ENCODE assay signal across 25 cellular contexts in genomic region chr15:28952666-28953491, GRCh38.
DNase-seq lines count a peak whose midpoint lies in the region; ATAC-seq and TF ChIP-seq lines count a peak whose summit lies in the region.
"Had no signal": no experiment of that assay in that cellular context is flagged by ENCODE, and none has a peak within 500 bp of the region (broad histone marks: within the 10 kb centered on the region; RNA-seq: fewer than 3 reads in every experiment).

No MANE protein-coding gene starts in this region.

- H3K4ac ChIP-seq in H9 (ENCODE audit: low read depth, low read length), result no peak overlapping the region

- H2AFZ ChIP-seq in H9 (ENCODE audit: low read length) (no peak overlapping the region), neural progenitor cell (replicated peaks) (no peak overlapping the region)

- H3K4me3 Mint-ChIP-seq in H9 (no peak overlapping the region), neural progenitor cell (no peak overlapping the region)
- no peak overlapping the region for H3K4me3 Mint-ChIP-seq in activated naive CD4-positive, alpha-beta T cell treated with anti-CD3 and anti-CD28 coated beads for 36 hours
- H3K4me3 Mint-ChIP-seq: activated B cell treated with CpG ODN at 0.5 μM for 24 hours; activated CD4-positive, alpha-beta memory T cell treated with anti-CD3 and anti-CD28 coated beads for 36 hours; activated T-cell treated with anti-CD3 and anti-CD28 coated beads, Interleukin-2, amount 50 U/mL, for 4 hours had no signal

- H3K4me1 Mint-ChIP-seq in H9 (peaks cover 29 to 33% of the 10 kb centered on the region in 2 experiments), neural progenitor cell (peaks cover 39% of the 10 kb centered on the region)
- peaks cover 63% of the 10 kb centered on the region for H3K4me1 Mint-ChIP-seq in activated naive CD4-positive, alpha-beta T cell treated with anti-CD3 and anti-CD28 coated beads for 36 hours (ENCODE audit: low read depth)
- H3K4me1 Mint-ChIP-seq: activated B cell treated with CpG ODN at 0.5 μM for 24 hours had no signal

- H3K27ac ChIP-seq in H9 (ENCODE audit: insufficient read length, low read depth, low read length), result no peak overlapping the region
- H3K27ac ChIP-seq in coronary artery, result no peak overlapping the region
- H3K27ac ChIP-seq in neural progenitor cell, result no peak overlapping the region
- H3K27ac ChIP-seq: epithelial cell of prostate, tibial artery had no signal

- H3K79me2 ChIP-seq in H9 (ENCODE audit: insufficient read depth, low read length) (no peaks in the 10 kb centered on the region), neural progenitor cell (ENCODE audit: low read depth) (peaks cover 11% of the 10 kb centered on the region)

- no peak overlapping the region for H2BK120ac ChIP-seq in H9 (ENCODE audit: low read depth, low read length, poor library complexity, severe bottlenecking)

- H2BK5ac ChIP-seq in H9 (ENCODE audit: insufficient read length, low read length), result no peak overlapping the region

- no peak overlapping the region for H2BK20ac ChIP-seq in H9 (ENCODE audit: low read depth, low read length, poor library complexity, severe bottlenecking)

- H3K27me3 ChIP-seq in H9 (ENCODE audit: insufficient read depth, low read length), result no peaks in the 10 kb centered on the region
- H3K27me3 ChIP-seq in neural progenitor cell, result no peaks in the 10 kb centered on the region

- no peak overlapping the region for H4K91ac ChIP-seq in H9 (ENCODE audit: insufficient read length, low read depth, low read length)

- intact Hi-C loops in activated naive CD4-positive, alpha-beta T cell treated with anti-CD3 and anti-CD28 coated beads for 36 hours (cut with micrococcal nuclease), result no loop called here

- H3K18ac ChIP-seq in H9 (ENCODE audit: insufficient read length, low read depth, low read length), result no peak overlapping the region

- H3K23ac ChIP-seq in H9 (ENCODE audit: insufficient read length, low read depth, low read length), result no peak overlapping the region

- H3K27ac Mint-ChIP-seq in H9 (no peak overlapping the region), neural progenitor cell (peak overlapping the region; percentile 75)
- H3K27ac Mint-ChIP-seq in activated naive CD4-positive, alpha-beta T cell treated with anti-CD3 and anti-CD28 coated beads for 36 hours, result no peak overlapping the region
- H3K27ac Mint-ChIP-seq: activated B cell treated with CpG ODN at 0.5 μM for 24 hours; activated CD4-positive, alpha-beta memory T cell treated with anti-CD3 and anti-CD28 coated beads for 36 hours had no signal

- no peaks in the 10 kb centered on the region for H3K23me2 ChIP-seq in H9 (ENCODE audit: insufficient read length, low read depth, low read length, poor library complexity, severe bottlenecking)

- H3K9me3 ChIP-seq in H9 (ENCODE audit: control insufficient read depth, low read depth, low read length) (no peaks in the 10 kb centered on the region), neural progenitor cell (ENCODE audit: low read depth) (no peaks in the 10 kb centered on the region)
- H3K9me3 ChIP-seq: tibial artery had no signal

- H3K56ac ChIP-seq in H9 (ENCODE audit: insufficient read length, low read depth, low read length), result no peak overlapping the region

- H3K4me3 ChIP-seq in coronary artery (no peak overlapping the region), neural progenitor cell (no peak overlapping the region)
- H3K4me3 ChIP-seq: tibial artery had no signal

- DNase-seq in H9 (peak; percentile 18), NCI-H2171 (lab: John Stamatoyannopoulos, UW) (peak; percentile 61), coronary artery (ENCODE audit: low spot score) (peak; percentile 29), neural progenitor cell (ENCODE audit: low spot score) (no peak), NCI-H345 treated with DMSO at 0.1 percent for 48 hours (lab: John Stamatoyannopoulos, UW; ENCODE audit: unreplicated experiment) (no peak)
- no peak for DNase-seq in activated naive CD4-positive, alpha-beta T cell treated with anti-CD3 and anti-CD28 coated beads for 36 hours
- DNase-seq: activated B cell treated with CpG ODN at 0.5 μM for 24 hours; activated CD4-positive, alpha-beta memory T cell treated with anti-CD3 and anti-CD28 coated beads for 36 hours; activated naive CD4-positive, alpha-beta T cell; activated T-cell treated with anti-CD3 and anti-CD28 coated beads, Interleukin-2, amount 50 U/mL, for 4 hours; caudate nucleus; CD4-positive, alpha-beta memory T cell; DMS53; GDM1; NCI-H1417; NK-92 treated with Interleukin-12 subunit alpha and Interleukin-12 subunit beta, amount 100 ng/mL, for 24 hours; nucleus accumbens; stimulated activated CD4-positive, alpha-beta T cell treated with anti-CD3 and anti-CD28 coated beads, Interleukin-4, amount 100 ng/mL, for 24 hours; stimulated activated naive CD8-positive, alpha-beta T cell treated with anti-CD3 and anti-CD28 coated beads, Interleukin-15, Interleukin-2, amounts not matched to agents 100 U/mL and 50 U/mL, for 24 hours; T1000; tibial artery had no signal

- no peak overlapping the region for H3K14ac ChIP-seq in H9 (ENCODE audit: insufficient read depth, low read length)

- no peak overlapping the region for H2BK15ac ChIP-seq in H9 (ENCODE audit: low read depth, low read length)

- no peak overlapping the region for H2BK12ac ChIP-seq in H9 (ENCODE audit: insufficient read length, low read depth, low read length)

- H3K27me3 Mint-ChIP-seq in H9 (ENCODE audit: low read depth) (peaks cover 2% of the 10 kb centered on the region; the same call in 1 of the 2 replicates), neural progenitor cell (ENCODE audit: insufficient read depth, low read depth) (peaks cover 2% of the 10 kb centered on the region)
- no peaks in the 10 kb centered on the region for H3K27me3 Mint-ChIP-seq in activated naive CD4-positive, alpha-beta T cell treated with anti-CD3 and anti-CD28 coated beads for 36 hours (ENCODE audit: low read depth)
- H3K27me3 Mint-ChIP-seq: activated CD4-positive, alpha-beta memory T cell treated with anti-CD3 and anti-CD28 coated beads for 36 hours; CD4-positive, alpha-beta memory T cell had no signal

- TF ChIP-seq CTCF in H9 (conservative IDR thresholded peaks at IDR 0.05) (no peak), coronary artery (IDR thresholded peaks at IDR 0.05) (no peak), neural progenitor cell (IDR thresholded peaks at IDR 0.05) (no peak)

- no peak for ATAC-seq in HG02973 (IDR thresholded peaks at IDR 0.05; ENCODE audit: unreplicated experiment)
- ATAC-seq: activated T-cell treated with anti-CD3 and anti-CD28 coated beads, Interleukin-2, amount 50 U/mL, for 4 hours; HepG2; Panc1; stimulated activated naive CD8-positive, alpha-beta T cell treated with anti-CD3 and anti-CD28 coated beads, Interleukin-15, Interleukin-2, amounts not matched to agents 100 U/mL and 50 U/mL, for 24 hours had no signal

- H4K20me1 ChIP-seq in H9 (ENCODE audit: control insufficient read depth, insufficient read depth, insufficient read length) (no peaks in the 10 kb centered on the region), neural progenitor cell (ENCODE audit: low read depth) (peaks cover 9% of the 10 kb centered on the region)

- H2AK5ac ChIP-seq in H9 (ENCODE audit: insufficient read length, low read length), result no peak overlapping the region

- H3K36me3 ChIP-seq in neural progenitor cell, result no peaks in the 10 kb centered on the region
- H3K36me3 ChIP-seq: tibial artery had no signal

- H3K4me2 ChIP-seq in H9 (ENCODE audit: insufficient read depth, insufficient read length, low read length) (no peak overlapping the region), neural progenitor cell (no peak overlapping the region)

- H3K9me3 Mint-ChIP-seq in H9 (no peaks in the 10 kb centered on the region), neural progenitor cell (peaks cover 4% of the 10 kb centered on the region)
- H3K9me3 Mint-ChIP-seq in activated naive CD4-positive, alpha-beta T cell treated with anti-CD3 and anti-CD28 coated beads for 36 hours, result no peaks in the 10 kb centered on the region
- H3K9me3 Mint-ChIP-seq: activated B cell treated with CpG ODN at 0.5 μM for 24 hours; activated CD4-positive, alpha-beta memory T cell treated with anti-CD3 and anti-CD28 coated beads for 36 hours; activated T-cell treated with anti-CD3 and anti-CD28 coated beads, Interleukin-2, amount 50 U/mL, for 4 hours had no signal

- H3K4me1 ChIP-seq in H9 (ENCODE audit: insufficient read depth, low read length), result peaks cover 7% of the 10 kb centered on the region; the same call in 1 of the 2 replicates
- peaks cover 19% of the 10 kb centered on the region for H3K4me1 ChIP-seq in neural progenitor cell
- H3K4me1 ChIP-seq: tibial artery had no signal

- H4K8ac ChIP-seq in H9 (replicated peaks; ENCODE audit: insufficient read length, low read depth, low read length), result no peak overlapping the region

- CTCF ChIA-PET in activated naive CD4-positive, alpha-beta T cell treated with anti-CD3 and anti-CD28 coated beads for 36 hours (lab: Charles Lee), result interaction anchor here (0.7 to 1.8 kb wide), 2 partner anchors 12 to 18 kb away, joined by 3 to 4 read pairs; no protein-coding TSS in a partner anchor

- no peaks in the 10 kb centered on the region; a peak in 1 of 7 replicates for H3K36me3 Mint-ChIP-seq in H9 (ENCODE audit: insufficient read depth in 1 of 3, low read depth in 3 of 3)
- peaks cover 22% of the 10 kb centered on the region for H3K36me3 Mint-ChIP-seq in neural progenitor cell
- H3K36me3 Mint-ChIP-seq in activated naive CD4-positive, alpha-beta T cell treated with anti-CD3 and anti-CD28 coated beads for 36 hours (ENCODE audit: low read depth), result peaks cover 1% of the 10 kb centered on the region
- H3K36me3 Mint-ChIP-seq: activated CD4-positive, alpha-beta memory T cell treated with anti-CD3 and anti-CD28 coated beads for 36 hours; CD4-positive, alpha-beta memory T cell had no signal

- no CpG with 5 or more reads among the region's 7 CpGs for WGBS in H9 (ENCODE audit: extremely low coverage, insufficient read length, low lambda C conversion rate)

- no peak overlapping the region for H3T11ph ChIP-seq in H9 (ENCODE audit: low read length)

- H3K9ac ChIP-seq in H9 (ENCODE audit: extremely low read depth, insufficient read length, low read length), result no peak overlapping the region
- no peak overlapping the region for H3K9ac ChIP-seq in neural progenitor cell

- no peaks in the 10 kb centered on the region for H3K79me1 ChIP-seq in H9 (ENCODE audit: insufficient read depth, low read depth, low read length, poor library complexity, severe bottlenecking)

- H4K5ac ChIP-seq in H9 (ENCODE audit: insufficient read length, low read depth, low read length), result no peak overlapping the region

- peaks cover 8% of the 10 kb centered on the region for H3F3A ChIP-seq in neural progenitor cell (ENCODE audit: low read depth)

Comparison
In these comparisons a context has a peak if more than half of its experiments do, and no peak if none do; other contexts are left out.
1. DNase-seq: peak in H9 (single experiment), NCI-H2171 (single experiment) and coronary artery (single experiment); none in neural progenitor cell (single experiment), NCI-H345 treated with DMSO at 0.1 percent for 48 hours (single experiment) and activated naive CD4-positive, alpha-beta T cell treated with anti-CD3 and anti-CD28 coated beads for 36 hours (single experiment).